ENCODE assay signal across 20 cellular contexts in genomic region chr12:53170876-53171724, GRCh38. TPM values are rescaled to one million over a fixed set of nuclear protein-coding genes. Genes with fewer than 3 reads are reported as not detected.
A peak's percentile ranks its signal among the peaks of the same experiment; 100 is the strongest.
DNase-seq lines count a peak whose midpoint lies in the region; ATAC-seq and TF ChIP-seq lines count a peak whose summit lies in the region.
"Had no signal": no experiment of that assay in that cellular context is flagged by ENCODE, and none has a peak within 500 bp of the region (broad histone marks: within the 10 kb centered on the region; RNA-seq: fewer than 3 reads in every experiment).

No MANE protein-coding gene starts in this region.

- intact Hi-C loops in HCT116 (cut with micrococcal nuclease) = no loop called here
- intact Hi-C loops in prostate gland (cut with DNase I) = no loop called here
- intact Hi-C loops in natural killer cell (cut with micrococcal nuclease) = no loop called here

- peaks cover 21 to 45% of the 10 kb centered on the region in 2 experiments; a peak in 3 of 4 replicates for H3K4me1 ChIP-seq in HCT116 (ENCODE audit: control insufficient read depth in 1 of 2, insufficient read depth in 2 of 2, low read length in 2 of 2)
- peaks cover 21% of the 10 kb centered on the region for H3K4me1 ChIP-seq in prostate gland (replicated peaks)
- H3K4me1 ChIP-seq: upper lobe of right lung had no signal

- no peaks in the 10 kb centered on the region for H3K9me3 Mint-ChIP-seq in chondrocyte (ENCODE audit: low read depth)
- H3K9me3 Mint-ChIP-seq in natural killer cell = no peaks in the 10 kb centered on the region
- H3K9me3 Mint-ChIP-seq: activated naive CD4-positive, alpha-beta T cell treated with anti-CD3 and anti-CD28 coated beads, Interleukin-2, amount 10 ng/mL, durations not matched to agents 7 days and 5 days; CD14-positive monocyte; IgD-negative memory B cell; stimulated activated naive CD8-positive, alpha-beta T cell treated with anti-CD3 and anti-CD28 coated beads, Interleukin-15, Interleukin-2, amounts not matched to agents 100 ng/mL and 50 ng/mL, for 24 hours had no signal

- no peak overlapping the region for H2AFZ ChIP-seq in HCT116 (ENCODE audit: low read depth, low read length, poor library complexity, severe bottlenecking)

- H3K4me3 Mint-ChIP-seq in chondrocyte (ENCODE audit: unreplicated experiment) (no peak overlapping the region), natural killer cell (no peak overlapping the region)
- H3K4me3 Mint-ChIP-seq: activated naive CD4-positive, alpha-beta T cell treated with anti-CD3 and anti-CD28 coated beads, Interleukin-2, amount 10 ng/mL, durations not matched to agents 7 days and 5 days; CD14-positive monocyte; IgD-negative memory B cell; stimulated activated naive CD8-positive, alpha-beta T cell treated with anti-CD3 and anti-CD28 coated beads, Interleukin-15, Interleukin-2, amounts not matched to agents 100 ng/mL and 50 ng/mL, for 24 hours had no signal

- H3K36me3 Mint-ChIP-seq in chondrocyte (ENCODE audit: low read depth) (peaks cover 16% of the 10 kb centered on the region), natural killer cell (peaks cover 8% of the 10 kb centered on the region)
- H3K36me3 Mint-ChIP-seq: activated naive CD4-positive, alpha-beta T cell treated with anti-CD3 and anti-CD28 coated beads, Interleukin-2, amount 10 ng/mL, durations not matched to agents 7 days and 5 days had no signal

- TF ChIP-seq POLR2A in HCT116 (IDR thresholded peaks at IDR 0.05; ENCODE audit: borderline replicate concordance, extremely low read depth, insufficient read depth, insufficient read length) = no peak
- no peak for TF ChIP-seq POLR2A in prostate gland (IDR thresholded peaks at IDR 0.05)

- no peaks in the 10 kb centered on the region for H3K36me3 ChIP-seq in HCT116 (ENCODE audit: control insufficient read depth in 1 of 2, insufficient read depth in 2 of 2, low read length in 2 of 2)
- H3K36me3 ChIP-seq in prostate gland = no peaks in the 10 kb centered on the region

- H3K27me3 ChIP-seq in HCT116 (ENCODE audit: insufficient read depth, low read length) = no peaks in the 10 kb centered on the region
- H3K27me3 ChIP-seq in prostate gland (replicated peaks; ENCODE audit: insufficient read depth) = no peaks in the 10 kb centered on the region
- H3K27me3 ChIP-seq: upper lobe of right lung had no signal

- H3K27ac Mint-ChIP-seq in chondrocyte (ENCODE audit: unreplicated experiment) (no peak overlapping the region), natural killer cell (no peak overlapping the region)
- H3K27ac Mint-ChIP-seq: activated naive CD4-positive, alpha-beta T cell treated with anti-CD3 and anti-CD28 coated beads, Interleukin-2, amount 10 ng/mL, durations not matched to agents 7 days and 5 days; stimulated activated naive CD8-positive, alpha-beta T cell treated with anti-CD3 and anti-CD28 coated beads, Interleukin-15, Interleukin-2, amounts not matched to agents 100 ng/mL and 50 ng/mL, for 24 hours had no signal

- RAD21 ChIA-PET in HCT116 (lab: Charles Lee; ENCODE audit: low non-redundant PET in 1 of 2, low total read pairs in 2 of 2, uncharacterized antibody in 2 of 2, unreplicated experiment in 2 of 2) = no interaction called here

- no peaks in the 10 kb centered on the region for H3K9me2 ChIP-seq in HCT116 (ENCODE audit: insufficient read depth)

- H3K27ac ChIP-seq in HCT116 (ENCODE audit: low read depth, low read length) (no peak overlapping the region), prostate gland (peak overlapping the region; percentile 6 to 61)
- H3K27ac ChIP-seq: upper lobe of right lung had no signal

- POLR2A ChIA-PET in HCT116 (lab: Charles Lee) = interaction anchor here (1.2 kb wide), 1 partner anchor 9 kb away, joined by 3 read pairs; the partner anchor contains the start of genes CSAD and ZNF740

- H3K27me3 Mint-ChIP-seq in chondrocyte (ENCODE audit: low read depth) (no peaks in the 10 kb centered on the region), natural killer cell (ENCODE audit: low read depth in 2 of 2) (no peaks in the 10 kb centered on the region)
- H3K27me3 Mint-ChIP-seq: activated naive CD4-positive, alpha-beta T cell treated with anti-CD3 and anti-CD28 coated beads, Interleukin-2, amount 10 ng/mL, durations not matched to agents 7 days and 5 days; IgD-negative memory B cell; stimulated activated naive CD8-positive, alpha-beta T cell treated with anti-CD3 and anti-CD28 coated beads, Interleukin-15, Interleukin-2, amounts not matched to agents 100 ng/mL and 50 ng/mL, for 24 hours had no signal

- no TSS peak for BruUV-seq in HCT116 (replicated peaks; lab: Mats Ljungman, UMichigan)

- peaks cover 15% of the 10 kb centered on the region for H3K4me1 Mint-ChIP-seq in chondrocyte (ENCODE audit: low read depth)
- no peaks in the 10 kb centered on the region for H3K4me1 Mint-ChIP-seq in natural killer cell

- TF ChIP-seq RAD21 in HCT116 (IDR thresholded peaks at IDR 0.05; ENCODE audit: low read depth) = no peak

- no peaks in the 10 kb centered on the region for H4K20me1 ChIP-seq in HCT116 (ENCODE audit: insufficient read depth)

- ATAC-seq in HCT116 (no peak), natural killer cell (no peak)
- ATAC-seq: upper lobe of right lung had no signal

- H3K4me2 ChIP-seq in HCT116 (ENCODE audit: low read length) = peak overlapping the region; percentile 49

- H3K79me2 ChIP-seq in HCT116 (ENCODE audit: insufficient read depth, low read length) = no peaks in the 10 kb centered on the region

- H3K9me3 ChIP-seq in HCT116 (ENCODE audit: control insufficient read depth in 1 of 2, insufficient read depth in 1 of 2, low read depth in 1 of 2, low read length in 2 of 2) (no peaks in the 10 kb centered on the region), prostate gland (no peaks in the 10 kb centered on the region)
- H3K9me3 ChIP-seq: upper lobe of right lung had no signal

- TF ChIP-seq CTCF in HCT116 (IDR thresholded peaks at IDR 0.05 in 2 of 3, conservative IDR thresholded peaks at IDR 0.05 in 1 of 3; ENCODE audit: borderline replicate concordance in 1 of 3, insufficient read depth in 1 of 3, low read depth in 2 of 3, low read length in 2 of 3) (no peak), chondrocyte (IDR thresholded peaks at IDR 0.05) (no peak), prostate gland (IDR thresholded peaks at IDR 0.05) (no peak), natural killer cell (IDR thresholded peaks at IDR 0.05) (no peak)

- H3K9ac ChIP-seq in HCT116 (ENCODE audit: low read length) = no peak overlapping the region

- peak; percentile 18 for DNase-seq in DMS79 treated with DMSO at 0.1 percent for 48 hours (lab: John Stamatoyannopoulos, UW)
- no peak for DNase-seq in DMS79 (lab: John Stamatoyannopoulos, UW)
- DNase-seq in HCT116 (ENCODE audit: low read depth, low spot score) = no peak
- DNase-seq in chondrocyte (ENCODE audit: low spot score) = peak; percentile 53
- no peak for DNase-seq in prostate gland (ENCODE audit: low spot score)
- DNase-seq in mesenteric fat pad (ENCODE audit: low spot score) = no peak
- DNase-seq in NOMO-1 treated with dmso at 0.1 percent for 144 hours (lab: John Stamatoyannopoulos, UW; ENCODE audit: unreplicated experiment) = no peak
- no peak for DNase-seq in natural killer cell
- DNase-seq: 8988T; activated CD4-positive, alpha-beta T cell treated with anti-CD3 and anti-CD28 coated beads for 4 hours; activated CD8-positive, alpha-beta memory T cell treated with anti-CD3 and anti-CD28 coated beads, Interleukin-2, amount 50 U/mL, for 48 hours; activated naive CD4-positive, alpha-beta T cell treated with anti-CD3 and anti-CD28 coated beads, Interleukin-2, amount 10 ng/mL, durations not matched to agents 7 days and 5 days; HCEC 1CT; MM.1S; NCI-H345; stimulated activated CD4-positive, alpha-beta T cell treated with anti-CD3 and anti-CD28 coated beads, Interleukin-1b, Interleukin-23, amount 100 ng/mL, for 48 hours; upper lobe of right lung had no signal

- H3K4me3 ChIP-seq in HCT116 (replicated peaks in 1 of 2; ENCODE audit: low read depth in 1 of 2, low read length in 2 of 2) (no peak overlapping the region), prostate gland (no peak overlapping the region)
- H3K4me3 ChIP-seq: upper lobe of right lung had no signal

- CTCF ChIA-PET in HCT116 (lab: Charles Lee) = interaction anchor here (0.8 to 1.3 kb wide), 2 partner anchors 12 to 18 kb away, joined by 3 to 9 read pairs; no protein-coding TSS in a partner anchor

- WGBS in prostate gland = 73% methylated on average over 14 of the region's 14 CpGs

TF ChIP-seq in HCT116, 20 proteins besides CTCF, POLR2A, EP300 and RAD21:
- TF ChIP-seq ELF1 (IDR thresholded peaks at IDR 0.05; ENCODE audit: borderline replicate concordance, low read depth) = no peak
- no peak for TF ChIP-seq POLR2AphosphoS5 (IDR thresholded peaks at IDR 0.05; ENCODE audit: low read depth, low read length)
- no peak for TF ChIP-seq EZH2phosphoT487 (IDR thresholded peaks at IDR 0.05; ENCODE audit: borderline replicate concordance)

RNA-seq across cellular contexts. Expression of gene ZNF740, which starts 9.4 kb away (rescaled TPM):
- total RNA-seq in HCT116 (2021; ENCODE audit: unreplicated experiment) (49.7 TPM), chondrocyte (27.3 to 36.7 TPM (median 28.0 TPM) in 3 replicates), prostate gland (10 to 100 TPM; 17.0 to 19.1 TPM), mesenteric fat pad (39.7 TPM), natural killer cell (10 to 100 TPM; 37.1 to 65.9 (median 45.3) TPM)
- polyA plus RNA-seq in HCT116 (2012) = 11.8 and 13.2 TPM in 2 replicates

RNA-seq across cellular contexts. Expression of gene CSAD, which starts 9.6 kb away (rescaled TPM):
- total RNA-seq in HCT116 (2021; ENCODE audit: unreplicated experiment) (20.3 TPM), chondrocyte (24.3 to 34.6 TPM (median 27.1 TPM) in 3 replicates), prostate gland (10 to 100 TPM; 30.8 to 92.5 TPM), mesenteric fat pad (296 TPM), natural killer cell (10 to 100 TPM; 50.8 to 54.4 (median 53.0) TPM)
- 17.4 and 19.4 TPM in 2 replicates for polyA plus RNA-seq in HCT116 (2012)

RNA-seq across cellular contexts. Expression of gene ITGB7, which starts 36.0 kb away (rescaled TPM):
- total RNA-seq in HCT116 (2021; ENCODE audit: unreplicated experiment) (1.9 TPM), chondrocyte (0.37 to 0.46 TPM in 2 of 3 replicates, not detected in the other), prostate gland (1 to 10 TPM; 1.2 to 1.7 TPM), mesenteric fat pad (2.3 TPM), natural killer cell (100 to 1,000 TPM; 329 to 441 (median 439) TPM)
- polyA plus RNA-seq in HCT116 (2012) = 0.33 and 0.47 TPM in 2 replicates

Comparison
In these comparisons a context has a peak if more than half of its experiments do, and no peak if none do; other contexts are left out.
1. DNase-seq: peak in DMS79 treated with DMSO at 0.1 percent for 48 hours (single experiment) and chondrocyte (single experiment); none in DMS79 (single experiment), HCT116 (single experiment), prostate gland (single experiment), mesenteric fat pad (single experiment), NOMO-1 treated with dmso at 0.1 percent for 144 hours (single experiment) and natural killer cell (single experiment).
2. RNA of gene ITGB7, which starts 36.0 kb away (total RNA-seq): 329 to 441 TPM in natural killer cell; 2.3 TPM in mesenteric fat pad (single experiment), 1.9 TPM in HCT116 (single experiment), 1.2 to 1.7 TPM in prostate gland and 0.37 to 0.46 TPM in chondrocyte; every median in the first group is over 100 times any median in the second.